ENCODE assay signal across 12 cellular contexts in the genomic region with DNA sequence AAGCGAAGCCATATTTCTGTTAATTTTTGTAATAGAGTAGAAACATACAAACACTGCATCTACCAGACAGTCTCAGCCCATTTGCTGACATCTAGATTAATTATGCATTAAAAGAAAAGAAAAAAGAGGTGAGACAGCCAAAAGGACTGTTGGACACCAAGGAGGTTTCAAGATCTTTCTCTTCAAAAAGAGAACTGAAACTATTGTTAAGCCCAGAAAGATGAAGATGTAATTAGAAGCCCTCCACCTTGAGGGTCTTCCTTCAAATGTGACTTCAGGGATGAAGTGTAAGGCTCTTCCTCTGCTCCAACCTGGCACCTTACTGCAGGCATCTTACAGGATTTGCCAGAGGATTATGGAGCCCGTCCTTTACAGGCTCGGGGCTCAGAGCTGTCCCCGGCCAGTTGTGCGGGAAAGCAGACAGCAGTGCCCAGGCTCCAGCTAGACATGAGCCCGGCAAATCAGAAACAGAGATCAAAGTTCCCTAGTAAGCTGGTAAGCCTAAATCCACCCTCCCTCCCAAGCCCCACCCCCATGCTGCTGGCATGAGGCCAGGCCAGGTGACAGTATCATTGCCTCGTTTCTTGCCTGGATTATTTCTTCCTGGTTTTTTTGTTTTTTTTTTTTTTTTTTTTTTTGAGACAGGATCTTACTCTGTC. TPM values are rescaled to one million over a fixed set of nuclear protein-coding genes. Genes with fewer than 3 reads are reported as not detected.
DNase-seq lines count a peak whose midpoint lies in the region; TF ChIP-seq lines count a peak whose summit lies in the region.
"Had no signal": no experiment of that assay in that cellular context is flagged by ENCODE, and none has a peak within 500 bp of the region (broad histone marks: within the 10 kb centered on the region; RNA-seq: fewer than 3 reads in every experiment).

No MANE protein-coding gene starts in this region.

- no peak overlapping the region for H3K4me3 Mint-ChIP-seq in T-helper 2 cell treated with Interferon-gamma antibody and Interleukin-4, amounts not matched to agents 5 μg/mL and 100 μg/mL, for 36 hours
- H3K4me3 Mint-ChIP-seq in IgD-negative memory B cell, result no peak overlapping the region
- H3K4me3 Mint-ChIP-seq in nephron progenitor cell, result no peak overlapping the region
- H3K4me3 Mint-ChIP-seq: dendritic cell treated with granulocyte-macrophage colony-stimulating factor and Interleukin-4, amounts not matched to agents 40 ng/mL and 50 ng/mL, for 4 days; WTC11 had no signal

- H3K9me3 Mint-ChIP-seq in T-helper 2 cell treated with Interferon-gamma antibody and Interleukin-4, amounts not matched to agents 5 μg/mL and 100 μg/mL, for 36 hours, result no peaks in the 10 kb centered on the region
- H3K9me3 Mint-ChIP-seq in IgD-negative memory B cell (no peaks in the 10 kb centered on the region), nephron progenitor cell (peaks cover 2% of the 10 kb centered on the region)
- H3K9me3 Mint-ChIP-seq: dendritic cell treated with granulocyte-macrophage colony-stimulating factor and Interleukin-4, amounts not matched to agents 40 ng/mL and 50 ng/mL, for 4 days; WTC11 had no signal

- TF ChIP-seq CTCF in VCaP (conservative IDR thresholded peaks at IDR 0.05) (no peak), nephron progenitor cell (IDR thresholded peaks at IDR 0.05) (no peak), GM10266 (IDR thresholded peaks at IDR 0.05; ENCODE audit: control insufficient read depth, insufficient read depth, low read depth, missing control alignments) (no peak)

- no peaks in the 10 kb centered on the region for H3K27me3 Mint-ChIP-seq in T-helper 2 cell treated with Interferon-gamma antibody and Interleukin-4, amounts not matched to agents 5 μg/mL and 100 μg/mL, for 36 hours (ENCODE audit: low read depth)
- H3K27me3 Mint-ChIP-seq in IgD-negative memory B cell (no peaks in the 10 kb centered on the region), nephron progenitor cell (ENCODE audit: low read depth, poor library complexity) (no peaks in the 10 kb centered on the region)
- H3K27me3 Mint-ChIP-seq: dendritic cell treated with granulocyte-macrophage colony-stimulating factor and Interleukin-4, amounts not matched to agents 40 ng/mL and 50 ng/mL, for 4 days had no signal

- peak overlapping the region; percentile 39 for H3K27ac Mint-ChIP-seq in T-helper 2 cell treated with Interferon-gamma antibody and Interleukin-4, amounts not matched to agents 5 μg/mL and 100 μg/mL, for 36 hours
- peak overlapping the region; percentile 33 to 76 (median 45) for H3K27ac Mint-ChIP-seq in IgD-negative memory B cell
- H3K27ac Mint-ChIP-seq in nephron progenitor cell, result peak overlapping the region; percentile 80
- H3K27ac Mint-ChIP-seq: dendritic cell treated with granulocyte-macrophage colony-stimulating factor and Interleukin-4, amounts not matched to agents 40 ng/mL and 50 ng/mL, for 4 days; WTC11 had no signal

- H3K27ac ChIP-seq in VCaP, result peak overlapping the region; percentile 27
- H3K27ac ChIP-seq: PC-9 had no signal

- peaks cover 15% of the 10 kb centered on the region for H3K36me3 Mint-ChIP-seq in T-helper 2 cell treated with Interferon-gamma antibody and Interleukin-4, amounts not matched to agents 5 μg/mL and 100 μg/mL, for 36 hours (ENCODE audit: low read depth)
- H3K36me3 Mint-ChIP-seq in IgD-negative memory B cell (peaks cover 10% of the 10 kb centered on the region), nephron progenitor cell (ENCODE audit: low read depth) (peaks cover 60% of the 10 kb centered on the region)

- H3K4me1 Mint-ChIP-seq in T-helper 2 cell treated with Interferon-gamma antibody and Interleukin-4, amounts not matched to agents 5 μg/mL and 100 μg/mL, for 36 hours (ENCODE audit: low read depth), result no peaks in the 10 kb centered on the region
- peaks cover 7 to 11% (median 10%) of the 10 kb centered on the region in 3 donors for H3K4me1 Mint-ChIP-seq in IgD-negative memory B cell
- peaks cover 25% of the 10 kb centered on the region for H3K4me1 Mint-ChIP-seq in nephron progenitor cell
- H3K4me1 Mint-ChIP-seq: WTC11 had no signal

- no peak for DNase-seq in T-helper 2 cell treated with Interferon-gamma antibody and Interleukin-4, amounts not matched to agents 5 μg/mL and 100 μg/mL, for 36 hours (ENCODE audit: low spot score)
- DNase-seq in T-helper 2 cell (no peak), nephron progenitor cell (no peak), DMS114 treated with DMSO at 0.1 percent for 48 hours (lab: John Stamatoyannopoulos, UW; ENCODE audit: unreplicated experiment) (no peak), GM10266 (ENCODE audit: extremely low spot score) (no peak), activated gamma-delta T cell (lab: John Stamatoyannopoulos, UW) (no peak)
- DNase-seq: activated effector memory CD4-positive, alpha-beta T cell treated with Interleukin-2 at 50 U/mL for 16 hours had no signal

RNA-seq across cellular contexts. Expression of gene ADI1, which starts 38.9 kb away (rescaled TPM):
- 38.2 TPM for polyA plus RNA-seq in IgD-negative memory B cell
